Comparison of ENCODE assay signal across 1 cellular context in genomic region chr2:218323526-218324472, GRCh38.
TF ChIP-seq lines count a peak whose summit lies in the region.

No MANE protein-coding gene starts in this region.

TF ChIP-seq in HepG2, 621 proteins besides CTCF, POLR2A, EP300 and RAD21 (continued from another document and continues in another):
- TF ChIP-seq LRRFIP1 (CRISPR knock-in tag; conservative IDR thresholded peaks at IDR 0.05), result no peak
- TF ChIP-seq DPF2 (CRISPR knock-in tag; IDR thresholded peaks at IDR 0.05; ENCODE audit: borderline replicate concordance, low read depth), result 0 out of 2 replicates have a peak, but pooled peaks have one; percentile 19
- TF ChIP-seq ZNF800 (CRISPR knock-in tag; IDR thresholded peaks at IDR 0.05), result 0 out of 2 replicates have a peak, but pooled peaks have one; percentile 36
- peak; percentile 82 for TF ChIP-seq ZNF292 (CRISPR knock-in tag; IDR thresholded peaks at IDR 0.05; ENCODE audit: borderline replicate concordance, low read depth)
- TF ChIP-seq IRX3 (CRISPR knock-in tag; IDR thresholded peaks at IDR 0.05; ENCODE audit: borderline replicate concordance, low read depth), result no peak
- TF ChIP-seq SALL2 (CRISPR knock-in tag; IDR thresholded peaks at IDR 0.05), result peak; percentile 30; the same call in 1 of the 2 replicates
- TF ChIP-seq MLX (CRISPR knock-in tag; IDR thresholded peaks at IDR 0.05), result no peak
- TF ChIP-seq ZNF232 (CRISPR knock-in tag; IDR thresholded peaks at IDR 0.05; ENCODE audit: borderline replicate concordance), result peak; percentile 79; the same call in 1 of the 2 replicates
- TF ChIP-seq FOXM1 (CRISPR knock-in tag; IDR thresholded peaks at IDR 0.05), result no peak
- peak; percentile 32; the same call in 1 of the 2 replicates for TF ChIP-seq SP2 (CRISPR knock-in tag; IDR thresholded peaks at IDR 0.05)
- peak; percentile 67 for TF ChIP-seq NCOA1 (CRISPR knock-in tag; IDR thresholded peaks at IDR 0.05)
- peak; percentile 73; the same call in 1 of the 2 replicates for TF ChIP-seq PHF21A (CRISPR knock-in tag; IDR thresholded peaks at IDR 0.05)
- peak; percentile 41; the same call in 1 of the 2 replicates for TF ChIP-seq NR2F6 (IDR thresholded peaks at IDR 0.05)
- TF ChIP-seq NR2F6 (CRISPR knock-in tag; IDR thresholded peaks at IDR 0.05), result no peak; the same call in none of the 2 replicates
- 0 out of 2 replicates have a peak, but pooled peaks have one; percentile 31 for TF ChIP-seq KLF12 (CRISPR knock-in tag; IDR thresholded peaks at IDR 0.05; ENCODE audit: borderline replicate concordance)
- TF ChIP-seq ZNF501 (CRISPR knock-in tag; IDR thresholded peaks at IDR 0.05), result peak; percentile 74
- TF ChIP-seq ZNF644 (CRISPR knock-in tag; IDR thresholded peaks at IDR 0.05; ENCODE audit: low read depth), result no peak
- peak; percentile 36; the same call in 1 of the 2 replicates for TF ChIP-seq HNF1B (CRISPR knock-in tag; IDR thresholded peaks at IDR 0.05)
- TF ChIP-seq ZBTB7A (CRISPR knock-in tag; IDR thresholded peaks at IDR 0.05), result peak; percentile 50; the same call in 1 of the 2 replicates
- TF ChIP-seq ZNF549 (CRISPR knock-in tag; IDR thresholded peaks at IDR 0.05), result no peak
- TF ChIP-seq ZFP90 (CRISPR knock-in tag; IDR thresholded peaks at IDR 0.05; ENCODE audit: borderline replicate concordance), result peak; percentile 86; the same call in 1 of the 2 replicates
- peak; percentile 49; the same call in 1 of the 2 replicates for TF ChIP-seq KDM2A (CRISPR knock-in tag; IDR thresholded peaks at IDR 0.05; ENCODE audit: borderline replicate concordance, low read depth)
- peak; percentile 58 for TF ChIP-seq KAT7 (CRISPR knock-in tag; IDR thresholded peaks at IDR 0.05; ENCODE audit: borderline replicate concordance)
- peak; percentile 95; the same call in 1 of the 2 replicates for TF ChIP-seq TRAFD1 (CRISPR knock-in tag; IDR thresholded peaks at IDR 0.05; ENCODE audit: borderline replicate concordance)
- no peak for TF ChIP-seq ZZZ3 (CRISPR knock-in tag; IDR thresholded peaks at IDR 0.05; ENCODE audit: borderline replicate concordance)
- 0 out of 2 replicates have a peak, but pooled peaks have one; percentile 1 for TF ChIP-seq KLF13 (CRISPR knock-in tag; IDR thresholded peaks at IDR 0.05)
- TF ChIP-seq ZNF646 (CRISPR knock-in tag; IDR thresholded peaks at IDR 0.05), result no peak
- no peak for TF ChIP-seq KLF9 (CRISPR knock-in tag; IDR thresholded peaks at IDR 0.05; ENCODE audit: low read depth)
- no peak for TF ChIP-seq PHB2 (IDR thresholded peaks at IDR 0.05; ENCODE audit: partially characterized antibody)
- TF ChIP-seq MTF2 (CRISPR knock-in tag; IDR thresholded peaks at IDR 0.05; ENCODE audit: borderline replicate concordance), result 0 out of 2 replicates have a peak, but pooled peaks have one; percentile 55
- TF ChIP-seq FOXJ3 (CRISPR knock-in tag; IDR thresholded peaks at IDR 0.05; ENCODE audit: borderline replicate concordance), result peak; percentile 55; the same call in 1 of the 2 replicates
- no peak; the same call in 1 of the 2 replicates for TF ChIP-seq ZSCAN29 (CRISPR knock-in tag; conservative IDR thresholded peaks at IDR 0.05)
- no peak for TF ChIP-seq ZNF20 (CRISPR knock-in tag; IDR thresholded peaks at IDR 0.05)
- TF ChIP-seq ADNP (CRISPR knock-in tag; IDR thresholded peaks at IDR 0.05), result no peak
- no peak for TF ChIP-seq TCF12 (IDR thresholded peaks at IDR 0.05)
- 0 out of 2 replicates have a peak, but pooled peaks have one; percentile 24 for TF ChIP-seq TCF12 (CRISPR knock-in tag; IDR thresholded peaks at IDR 0.05)
- TF ChIP-seq SSRP1 (CRISPR knock-in tag; IDR thresholded peaks at IDR 0.05), result no peak
- TF ChIP-seq MYPOP (CRISPR knock-in tag; IDR thresholded peaks at IDR 0.05), result peak; percentile 6; the same call in 1 of the 2 replicates
- no peak for TF ChIP-seq TCF7L2 (IDR thresholded peaks at IDR 0.05; ENCODE audit: low read depth, low read length)
- no peak for TF ChIP-seq ZNF12 (CRISPR knock-in tag; IDR thresholded peaks at IDR 0.05)
- TF ChIP-seq ZBTB20 (CRISPR knock-in tag; IDR thresholded peaks at IDR 0.05; ENCODE audit: borderline replicate concordance, low read depth), result peak; percentile 30; the same call in 1 of the 2 replicates
- TF ChIP-seq ZNF589 (CRISPR knock-in tag; conservative IDR thresholded peaks at IDR 0.05), result peak; percentile 94
- no peak for TF ChIP-seq ZBTB49 (CRISPR knock-in tag; IDR thresholded peaks at IDR 0.05; ENCODE audit: borderline replicate concordance)
- TF ChIP-seq CCDC6 (CRISPR knock-in tag; IDR thresholded peaks at IDR 0.05), result no peak
